Comparison of ENCODE assay signal across 8 cellular contexts in the genomic region with DNA sequence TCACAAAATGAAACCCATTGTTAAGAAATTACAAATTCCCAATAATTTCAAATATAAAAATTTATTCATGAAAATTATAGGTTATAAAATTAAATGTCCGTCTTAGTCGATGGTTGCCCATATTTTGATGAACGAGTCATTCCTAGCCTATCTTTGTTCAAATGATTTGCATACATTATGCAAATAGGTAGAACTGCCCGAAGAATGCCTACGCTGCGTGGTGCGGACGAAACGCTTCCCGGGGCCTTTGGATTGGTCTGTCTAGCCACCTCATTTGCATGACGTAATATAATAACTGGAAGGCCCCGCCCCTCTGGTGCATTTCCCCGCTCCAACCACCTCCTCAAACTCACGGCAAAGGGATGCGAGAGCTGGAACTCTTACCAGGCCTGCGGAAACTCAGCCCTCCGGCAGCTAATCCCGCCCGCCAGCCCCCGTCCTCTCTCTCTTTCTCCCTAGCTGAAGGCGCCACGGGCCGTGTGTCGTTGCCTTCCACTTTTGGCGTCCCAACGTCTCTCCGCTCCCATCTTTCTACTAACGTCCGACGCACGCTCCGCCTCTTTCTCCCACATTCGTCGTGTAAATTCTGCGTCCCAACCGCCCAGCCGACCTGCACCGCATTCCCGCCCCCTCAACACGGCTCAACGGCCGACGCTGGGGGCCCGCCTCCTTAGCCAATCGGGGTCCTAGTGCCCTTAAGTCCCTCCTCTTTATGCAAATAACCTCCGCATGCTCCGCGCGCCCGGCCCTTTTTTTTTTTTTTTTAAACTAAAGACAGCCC. TPM values are rescaled to one million over a fixed set of nuclear protein-coding genes. Genes with fewer than 3 reads are reported as not detected.
DNase-seq lines count a peak whose midpoint lies in the region; ATAC-seq, FAIRE-seq and TF ChIP-seq lines count a peak whose summit lies in the region.

No MANE protein-coding gene starts in this region.

- POLR2A ChIA-PET in WTC11 (lab: Charles Lee): interaction anchor here (0.6 to 1.0 kb wide), 4 partner anchors 41 to 79 kb away, joined by 3 to 5 read pairs (median 4); a partner anchor contains a TSS

- H3K4me1 Mint-ChIP-seq in WTC11: peaks cover 31% of the 10 kb centered on the region

- peak overlapping the region; percentile 100 for H3K27ac Mint-ChIP-seq in WTC11

- peak overlapping the region; percentile 92 for H3K4me3 Mint-ChIP-seq in WTC11

- peak overlapping the region; percentile 89 to 100 for H3K27ac ChIP-seq in small intestine (ENCODE audit: low read depth in 1 of 2, low read length in 1 of 2)

- peak overlapping the region; percentile 61 to 72 for H3K4me3 ChIP-seq in cardiac fibroblast (replicated peaks in 1 of 2; ENCODE audit: low read depth in 2 of 2, low read length in 2 of 2)
- peak overlapping the region; percentile 48 to 81 for H3K4me3 ChIP-seq in small intestine (ENCODE audit: low read depth in 1 of 2, low read length in 2 of 2)

- no peaks in the 10 kb centered on the region for H3K9me3 Mint-ChIP-seq in WTC11

- CTCF ChIA-PET in WTC11 (lab: Charles Lee): interaction anchor here (0.6 to 1.7 kb wide), 4 partner anchors 22 to 117 kb away, joined by 3 to 10 read pairs (median 4); a partner anchor contains a TSS

- peak; percentile 10 for FAIRE-seq in small intestine (lab: Jason Lieb, UNC)

- no peaks in the 10 kb centered on the region for H3K9me3 ChIP-seq in small intestine (ENCODE audit: control insufficient read depth, low read depth)

- peaks cover 38% of the 10 kb centered on the region for H3K36me3 Mint-ChIP-seq in WTC11

- TF ChIP-seq POLR2A in GM18951 (IDR thresholded peaks at IDR 0.05; ENCODE audit: extremely low read depth, insufficient read depth, insufficient read length): peak; percentile 83

- WGBS in small intestine, 3 donors: 0 to 1% (median 0%) methylated on average over 43 to 50 of the region's 50 CpGs

- peaks cover 0 to 1% of the 10 kb centered on the region in 2 donors for H3K36me3 ChIP-seq in small intestine (ENCODE audit: control insufficient read depth in 2 of 2, insufficient read depth in 2 of 2, low read length in 2 of 2)

- TF ChIP-seq CTCF in WTC11 (IDR thresholded peaks at IDR 0.05) (no peak), cardiac fibroblast (IDR thresholded peaks at IDR 0.05; ENCODE audit: low read depth, low read length) (no peak)

- in situ Hi-C loops in GM18951 (cut with MboI; ENCODE audit: low sequenced_read_pairs, unreplicated experiment): no loop called here

- peaks cover 0 to 2% of the 10 kb centered on the region in 2 donors for H3K4me1 ChIP-seq in small intestine (ENCODE audit: control insufficient read depth in 2 of 2, insufficient read depth in 1 of 2, low read depth in 1 of 2, low read length in 1 of 2)

- H3K27me3 Mint-ChIP-seq in WTC11 (ENCODE audit: low read depth): no peaks in the 10 kb centered on the region; the same call in 1 of the 2 replicates

- peak; percentile 81 for ATAC-seq in HG03175 (IDR thresholded peaks at IDR 0.05; ENCODE audit: unreplicated experiment)
- ATAC-seq in WTC11: peak; percentile 91

- DNase-seq in AG08396 (ENCODE audit: low spot score) (peak; percentile 98), NCI-H2227 treated with DMSO at 0.1 percent for 48 hours (lab: John Stamatoyannopoulos, UW) (peak; percentile 99), WTC11 (ENCODE audit: low spot score) (peak; percentile 97), cardiac fibroblast (ENCODE audit: low read depth in 2 of 2) (peak; percentile 100), iPS-NIHi7 (ENCODE audit: extremely low spot score) (peak; percentile 91), small intestine (peak; percentile 99)

- no peaks in the 10 kb centered on the region for H3K27me3 ChIP-seq in small intestine (ENCODE audit: control insufficient read depth in 2 of 2, insufficient read depth in 2 of 2, low read length in 2 of 2)

TF ChIP-seq in WTC11, 78 proteins besides CTCF, POLR2A, EP300 and RAD21 (continues in another document):
- TF ChIP-seq ZNF232 (CRISPR knock-in tag; IDR thresholded peaks at IDR 0.05) (peak; percentile 64; the same call in 1 of the 2 replicates), SP1 (CRISPR knock-in tag; conservative IDR thresholded peaks at IDR 0.05) (peak; percentile 78; the same call in 1 of the 2 replicates), GABPB1 (CRISPR knock-in tag; IDR thresholded peaks at IDR 0.05) (peak; percentile 63; the same call in 1 of the 2 replicates), RELA (CRISPR knock-in tag; IDR thresholded peaks at IDR 0.05; ENCODE audit: borderline replicate concordance) (no peak), EMX1 (CRISPR knock-in tag; IDR thresholded peaks at IDR 0.05) (no peak), ZNF416 (CRISPR knock-in tag; IDR thresholded peaks at IDR 0.05) (no peak), ZBTB21 (CRISPR knock-in tag; IDR thresholded peaks at IDR 0.05; ENCODE audit: borderline replicate concordance) (no peak), ESRRA (CRISPR knock-in tag; IDR thresholded peaks at IDR 0.05; ENCODE audit: borderline replicate concordance) (no peak), ELF4 (CRISPR knock-in tag; IDR thresholded peaks at IDR 0.05; ENCODE audit: low read depth) (no peak), MYBL2 (CRISPR knock-in tag; IDR thresholded peaks at IDR 0.05) (no peak; the same call in 1 of the 2 replicates), ETV6 (CRISPR knock-in tag; IDR thresholded peaks at IDR 0.05) (0 out of 2 replicates have a peak, but pooled peaks have one; percentile 29)
- TF ChIP-seq, protein P1, sequence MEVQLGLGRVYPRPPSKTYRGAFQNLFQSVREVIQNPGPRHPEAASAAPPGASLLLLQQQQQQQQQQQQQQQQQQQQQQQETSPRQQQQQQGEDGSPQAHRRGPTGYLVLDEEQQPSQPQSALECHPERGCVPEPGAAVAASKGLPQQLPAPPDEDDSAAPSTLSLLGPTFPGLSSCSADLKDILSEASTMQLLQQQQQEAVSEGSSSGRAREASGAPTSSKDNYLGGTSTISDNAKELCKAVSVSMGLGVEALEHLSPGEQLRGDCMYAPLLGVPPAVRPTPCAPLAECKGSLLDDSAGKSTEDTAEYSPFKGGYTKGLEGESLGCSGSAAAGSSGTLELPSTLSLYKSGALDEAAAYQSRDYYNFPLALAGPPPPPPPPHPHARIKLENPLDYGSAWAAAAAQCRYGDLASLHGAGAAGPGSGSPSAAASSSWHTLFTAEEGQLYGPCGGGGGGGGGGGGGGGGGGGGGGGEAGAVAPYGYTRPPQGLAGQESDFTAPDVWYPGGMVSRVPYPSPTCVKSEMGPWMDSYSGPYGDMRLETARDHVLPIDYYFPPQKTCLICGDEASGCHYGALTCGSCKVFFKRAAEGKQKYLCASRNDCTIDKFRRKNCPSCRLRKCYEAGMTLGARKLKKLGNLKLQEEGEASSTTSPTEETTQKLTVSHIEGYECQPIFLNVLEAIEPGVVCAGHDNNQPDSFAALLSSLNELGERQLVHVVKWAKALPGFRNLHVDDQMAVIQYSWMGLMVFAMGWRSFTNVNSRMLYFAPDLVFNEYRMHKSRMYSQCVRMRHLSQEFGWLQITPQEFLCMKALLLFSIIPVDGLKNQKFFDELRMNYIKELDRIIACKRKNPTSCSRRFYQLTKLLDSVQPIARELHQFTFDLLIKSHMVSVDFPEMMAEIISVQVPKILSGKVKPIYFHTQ (CRISPR knock-in tag; IDR thresholded peaks at IDR 0.05): peak; percentile 86
- TF ChIP-seq, protein P2, sequence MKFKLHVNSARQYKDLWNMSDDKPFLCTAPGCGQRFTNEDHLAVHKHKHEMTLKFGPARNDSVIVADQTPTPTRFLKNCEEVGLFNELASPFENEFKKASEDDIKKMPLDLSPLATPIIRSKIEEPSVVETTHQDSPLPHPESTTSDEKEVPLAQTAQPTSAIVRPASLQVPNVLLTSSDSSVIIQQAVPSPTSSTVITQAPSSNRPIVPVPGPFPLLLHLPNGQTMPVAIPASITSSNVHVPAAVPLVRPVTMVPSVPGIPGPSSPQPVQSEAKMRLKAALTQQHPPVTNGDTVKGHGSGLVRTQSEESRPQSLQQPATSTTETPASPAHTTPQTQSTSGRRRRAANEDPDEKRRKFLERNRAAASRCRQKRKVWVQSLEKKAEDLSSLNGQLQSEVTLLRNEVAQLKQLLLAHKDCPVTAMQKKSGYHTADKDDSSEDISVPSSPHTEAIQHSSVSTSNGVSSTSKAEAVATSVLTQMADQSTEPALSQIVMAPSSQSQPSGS (CRISPR knock-in tag; IDR thresholded peaks at IDR 0.05; ENCODE audit: borderline replicate concordance, low read depth): no peak
- TF ChIP-seq, protein P3, sequence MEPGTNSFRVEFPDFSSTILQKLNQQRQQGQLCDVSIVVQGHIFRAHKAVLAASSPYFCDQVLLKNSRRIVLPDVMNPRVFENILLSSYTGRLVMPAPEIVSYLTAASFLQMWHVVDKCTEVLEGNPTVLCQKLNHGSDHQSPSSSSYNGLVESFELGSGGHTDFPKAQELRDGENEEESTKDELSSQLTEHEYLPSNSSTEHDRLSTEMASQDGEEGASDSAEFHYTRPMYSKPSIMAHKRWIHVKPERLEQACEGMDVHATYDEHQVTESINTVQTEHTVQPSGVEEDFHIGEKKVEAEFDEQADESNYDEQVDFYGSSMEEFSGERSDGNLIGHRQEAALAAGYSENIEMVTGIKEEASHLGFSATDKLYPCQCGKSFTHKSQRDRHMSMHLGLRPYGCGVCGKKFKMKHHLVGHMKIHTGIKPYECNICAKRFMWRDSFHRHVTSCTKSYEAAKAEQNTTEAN (CRISPR knock-in tag; IDR thresholded peaks at IDR 0.05): no peak
- TF ChIP-seq, protein P4, sequence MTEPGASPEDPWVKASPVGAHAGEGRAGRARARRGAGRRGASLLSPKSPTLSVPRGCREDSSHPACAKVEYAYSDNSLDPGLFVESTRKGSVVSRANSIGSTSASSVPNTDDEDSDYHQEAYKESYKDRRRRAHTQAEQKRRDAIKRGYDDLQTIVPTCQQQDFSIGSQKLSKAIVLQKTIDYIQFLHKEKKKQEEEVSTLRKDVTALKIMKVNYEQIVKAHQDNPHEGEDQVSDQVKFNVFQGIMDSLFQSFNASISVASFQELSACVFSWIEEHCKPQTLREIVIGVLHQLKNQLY (CRISPR knock-in tag; IDR thresholded peaks at IDR 0.05): no peak
- TF ChIP-seq, protein P5, sequence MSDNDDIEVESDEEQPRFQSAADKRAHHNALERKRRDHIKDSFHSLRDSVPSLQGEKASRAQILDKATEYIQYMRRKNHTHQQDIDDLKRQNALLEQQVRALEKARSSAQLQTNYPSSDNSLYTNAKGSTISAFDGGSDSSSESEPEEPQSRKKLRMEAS (CRISPR knock-in tag; IDR thresholded peaks at IDR 0.05): peak; percentile 84

RNA-seq across cellular contexts. Expression of a gene that starts 0.5 kb away (rescaled TPM):
- 372 to 381 TPM (median 373 TPM) in 3 replicates for total RNA-seq in WTC11 (2021)
- polyA plus RNA-seq in small intestine: 10 to 100 TPM; 54.6 to 81.0 (median 67.8) TPM

RNA-seq across cellular contexts. Expression of a gene that starts 5.0 kb away (rescaled TPM):
- 5.4 to 8.5 TPM (median 7.1 TPM) in 3 replicates for total RNA-seq in WTC11 (2021)
- 100 to 1,000 TPM in 1 of 3 donors, 10 to 100 TPM in 1, 1 to 10 TPM in 1; 5.6 to 102 (median 42.4) TPM for polyA plus RNA-seq in small intestine

RNA-seq across cellular contexts. Expression of a gene that starts 27.2 kb away (rescaled TPM):
- total RNA-seq in WTC11 (2021): not detected in 3 replicates
- under 1 TPM in 1 of 3 donors, not detected in 2; 0.33 TPM for polyA plus RNA-seq in small intestine

RNA-seq across cellular contexts. Expression of a gene that starts 32.5 kb away (rescaled TPM):
- 366 to 410 TPM (median 396 TPM) in 3 replicates for total RNA-seq in WTC11 (2021)
- 100 to 1,000 TPM; 193 to 381 (median 342) TPM for polyA plus RNA-seq in small intestine

RNA-seq across cellular contexts. Expression of a gene that starts 33.9 kb away (rescaled TPM):
- 0.34 to 0.66 TPM in 2 of 3 replicates, not detected in the other for total RNA-seq in WTC11 (2021)
- polyA plus RNA-seq in small intestine: 10 to 100 TPM in 1 of 3 donors, 1 to 10 TPM in 2; 3.1 to 37.0 (median 8.3) TPM

Comparison
In these comparisons a context has a peak if more than half of its experiments do, and no peak if none do; other contexts are left out.
1. Peak in every context shown above with its lines: DNase-seq, ATAC-seq, H3K4me3 ChIP-seq and H3K27ac ChIP-seq.